1 cellular context compared by ENCODE assay signal in the genomic region with DNA sequence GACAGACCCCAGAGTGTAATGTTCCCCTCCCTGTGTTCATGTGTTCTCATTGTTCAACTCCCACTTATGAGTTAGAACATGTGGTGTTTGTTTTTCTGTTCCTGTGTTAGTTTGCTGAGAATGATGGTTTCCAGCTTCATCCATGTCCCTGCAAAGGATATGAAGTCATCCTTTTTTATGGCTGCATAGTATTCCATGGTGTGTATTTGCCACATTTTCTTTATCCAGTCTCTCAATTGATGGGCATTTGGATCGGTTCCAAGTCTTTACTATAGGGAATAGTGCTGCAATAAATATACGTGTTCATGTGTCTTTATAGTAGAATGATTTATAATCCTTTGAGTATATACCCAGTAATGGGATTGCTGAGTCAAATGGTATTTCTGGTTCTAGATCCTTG.
A peak's percentile ranks its signal among the peaks of the same experiment; 100 is the strongest.
TF ChIP-seq lines count a peak whose summit lies in the region.

No MANE protein-coding gene starts in this region.

TF ChIP-seq in HEK293, 187 proteins besides CTCF, POLR2A, EP300 and RAD21:
- TF ChIP-seq, protein P1, sequence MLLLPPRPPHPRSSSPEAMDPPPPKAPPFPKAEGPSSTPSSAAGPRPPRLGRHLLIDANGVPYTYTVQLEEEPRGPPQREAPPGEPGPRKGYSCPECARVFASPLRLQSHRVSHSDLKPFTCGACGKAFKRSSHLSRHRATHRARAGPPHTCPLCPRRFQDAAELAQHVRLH (tag by site-specific recombination; IDR thresholded peaks at IDR 0.05) = 0 out of 2 replicates have a peak, but pooled peaks have one; percentile 61
- TF ChIP-seq ZNF146 (tag by site-specific recombination; IDR thresholded peaks at IDR 0.05) = peak; percentile 67
- TF ChIP-seq, protein P2, sequence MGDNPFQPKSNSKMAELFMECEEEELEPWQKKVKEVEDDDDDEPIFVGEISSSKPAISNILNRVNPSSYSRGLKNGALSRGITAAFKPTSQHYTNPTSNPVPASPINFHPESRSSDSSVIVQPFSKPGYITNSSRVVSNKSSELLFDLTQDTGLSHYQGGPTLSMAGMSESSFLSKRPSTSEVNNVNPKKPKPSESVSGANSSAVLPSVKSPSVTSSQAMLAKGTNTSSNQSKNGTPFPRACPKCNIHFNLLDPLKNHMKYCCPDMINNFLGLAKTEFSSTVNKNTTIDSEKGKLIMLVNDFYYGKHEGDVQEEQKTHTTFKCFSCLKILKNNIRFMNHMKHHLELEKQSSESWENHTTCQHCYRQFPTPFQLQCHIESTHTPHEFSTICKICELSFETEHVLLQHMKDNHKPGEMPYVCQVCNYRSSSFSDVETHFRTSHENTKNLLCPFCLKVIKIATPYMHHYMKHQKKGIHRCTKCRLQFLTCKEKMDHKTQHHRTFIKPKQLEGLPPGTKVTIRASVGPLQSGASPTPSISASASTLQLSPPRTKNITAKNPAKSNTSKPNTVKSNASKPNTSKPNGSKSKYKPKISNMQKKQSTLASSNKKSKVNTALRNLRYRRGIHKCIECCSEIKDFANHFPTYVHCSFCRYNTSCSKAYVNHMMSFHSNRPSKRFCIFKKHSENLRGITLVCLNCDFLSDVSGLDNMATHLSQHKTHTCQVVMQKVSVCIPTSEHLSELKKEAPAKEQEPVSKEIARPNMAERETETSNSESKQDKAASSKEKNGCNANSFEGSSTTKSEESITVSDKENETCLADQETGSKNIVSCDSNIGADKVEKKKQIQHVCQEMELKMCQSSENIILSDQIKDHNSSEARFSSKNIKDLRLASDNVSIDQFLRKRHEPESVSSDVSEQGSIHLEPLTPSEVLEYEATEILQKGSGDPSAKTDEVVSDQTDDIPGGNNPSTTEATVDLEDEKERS (tag by site-specific recombination; IDR thresholded peaks at IDR 0.05) = peak; percentile 33; the same call in 1 of the 2 replicates
